ENCODE assay signal across 10 cellular contexts in the genomic region with DNA sequence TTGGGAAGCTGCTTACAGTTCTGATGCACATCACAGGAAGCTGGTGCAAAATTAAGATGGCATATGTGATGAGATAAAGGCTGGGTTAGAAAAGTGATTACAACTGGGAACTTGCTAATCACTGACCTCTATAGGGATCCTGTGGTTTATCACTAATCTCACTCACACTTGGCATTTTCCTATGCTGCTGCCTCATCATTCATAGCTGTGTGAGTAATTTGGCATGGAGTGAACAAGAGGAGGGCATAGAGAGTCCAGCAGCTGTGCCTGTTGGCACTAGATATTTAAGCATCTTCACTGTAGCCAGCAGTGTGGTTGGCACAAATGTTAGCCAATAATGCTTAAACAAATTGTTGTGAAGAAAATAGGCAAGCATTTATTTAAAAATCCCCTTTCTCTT.
DNase-seq lines count a peak whose midpoint lies in the region; ATAC-seq and TF ChIP-seq lines count a peak whose summit lies in the region.
"Had no signal": no experiment of that assay in that cellular context is flagged by ENCODE, and none has a peak within 500 bp of the region (broad histone marks: within the 10 kb centered on the region; RNA-seq: fewer than 3 reads in every experiment).

No MANE protein-coding gene starts in this region.

- ATAC-seq in left lung (no peak), HG03565 (IDR thresholded peaks at IDR 0.05; ENCODE audit: unreplicated experiment) (no peak), HG02798 (IDR thresholded peaks at IDR 0.05; ENCODE audit: poor library complexity, unreplicated experiment) (no peak), natural killer cell (no peak)

- peaks cover 50% of the 10 kb centered on the region for H3K4me1 Mint-ChIP-seq in brain
- peaks cover 11 to 13% of the 10 kb centered on the region in 2 donors for H3K4me1 Mint-ChIP-seq in natural killer cell

- no peak overlapping the region for H3K27ac ChIP-seq in left lung
- H3K27ac ChIP-seq: stomach had no signal

- intact Hi-C loops in left lung (cut with DNase I) (no loop called here), natural killer cell (cut with micrococcal nuclease) (no loop called here)

- peaks cover 0 to 8% of the 10 kb centered on the region in 2 donors for H3K4me1 ChIP-seq in left lung

- no peaks in the 10 kb centered on the region for H3K36me3 ChIP-seq in left lung
- H3K36me3 ChIP-seq: stomach had no signal

- H3K27me3 Mint-ChIP-seq in brain (no peaks in the 10 kb centered on the region), natural killer cell (ENCODE audit: low read depth in 2 of 2) (no peaks in the 10 kb centered on the region)

- H3K27ac Mint-ChIP-seq in brain = peak overlapping the region in 4 of 5 experiments; percentile 27 to 89 (median 75)
- no peak overlapping the region for H3K27ac Mint-ChIP-seq in natural killer cell
- H3K27ac Mint-ChIP-seq: T-helper 1 cell treated with Interleukin-12 subunit alpha and Interleukin-12 subunit beta and Interleukin-4 antibody, amounts not matched to agents 30 μg/mL and 1 μg/mL, for 36 hours had no signal

- H3K9me3 Mint-ChIP-seq in brain (peaks cover under 1 to 4% (median 3%) of the 10 kb centered on the region in 5 experiments), natural killer cell (no peaks in the 10 kb centered on the region)

- no peaks in the 10 kb centered on the region for H3K9me3 ChIP-seq in left lung
- H3K9me3 ChIP-seq: stomach had no signal

- peaks cover 13% of the 10 kb centered on the region for H3K36me3 Mint-ChIP-seq in brain
- no peaks in the 10 kb centered on the region for H3K36me3 Mint-ChIP-seq in natural killer cell

- H3K27me3 ChIP-seq in left lung = no peaks in the 10 kb centered on the region
- H3K27me3 ChIP-seq: stomach had no signal

- DNase-seq in EH (ENCODE audit: low read depth) = peak; percentile 68
- peak; percentile 55 for DNase-seq in NCI-H2029 (lab: John Stamatoyannopoulos, UW)
- DNase-seq in midbrain (lab: John Stamatoyannopoulos, UW) = peak; percentile 36
- no peak for DNase-seq in left lung
- no peak for DNase-seq in natural killer cell
- DNase-seq: stomach had no signal

- no peak for TF ChIP-seq CTCF in brain (conservative IDR thresholded peaks at IDR 0.05)
- TF ChIP-seq CTCF in left lung (IDR thresholded peaks at IDR 0.05) = no peak
- no peak for TF ChIP-seq CTCF in natural killer cell (IDR thresholded peaks at IDR 0.05)

- H3K4me3 Mint-ChIP-seq in brain (peak overlapping the region in 1 of 5 experiments; percentile 56), natural killer cell (no peak overlapping the region)
- H3K4me3 Mint-ChIP-seq: T-helper 1 cell treated with Interleukin-12 subunit alpha and Interleukin-12 subunit beta and Interleukin-4 antibody, amounts not matched to agents 30 μg/mL and 1 μg/mL, for 36 hours had no signal

- no peak overlapping the region for H3K4me3 ChIP-seq in left lung
- H3K4me3 ChIP-seq: stomach had no signal

Comparison
In these comparisons a context has a peak if more than half of its experiments do, and no peak if none do; other contexts are left out.
1. DNase-seq: peak in EH (single experiment), NCI-H2029 (single experiment) and midbrain (single experiment); none in left lung (0 of 2) and natural killer cell (single experiment).
2. H3K27ac Mint-ChIP-seq: peak in brain (4 of 5); none in natural killer cell (0 of 2).